In the genomic region with DNA sequence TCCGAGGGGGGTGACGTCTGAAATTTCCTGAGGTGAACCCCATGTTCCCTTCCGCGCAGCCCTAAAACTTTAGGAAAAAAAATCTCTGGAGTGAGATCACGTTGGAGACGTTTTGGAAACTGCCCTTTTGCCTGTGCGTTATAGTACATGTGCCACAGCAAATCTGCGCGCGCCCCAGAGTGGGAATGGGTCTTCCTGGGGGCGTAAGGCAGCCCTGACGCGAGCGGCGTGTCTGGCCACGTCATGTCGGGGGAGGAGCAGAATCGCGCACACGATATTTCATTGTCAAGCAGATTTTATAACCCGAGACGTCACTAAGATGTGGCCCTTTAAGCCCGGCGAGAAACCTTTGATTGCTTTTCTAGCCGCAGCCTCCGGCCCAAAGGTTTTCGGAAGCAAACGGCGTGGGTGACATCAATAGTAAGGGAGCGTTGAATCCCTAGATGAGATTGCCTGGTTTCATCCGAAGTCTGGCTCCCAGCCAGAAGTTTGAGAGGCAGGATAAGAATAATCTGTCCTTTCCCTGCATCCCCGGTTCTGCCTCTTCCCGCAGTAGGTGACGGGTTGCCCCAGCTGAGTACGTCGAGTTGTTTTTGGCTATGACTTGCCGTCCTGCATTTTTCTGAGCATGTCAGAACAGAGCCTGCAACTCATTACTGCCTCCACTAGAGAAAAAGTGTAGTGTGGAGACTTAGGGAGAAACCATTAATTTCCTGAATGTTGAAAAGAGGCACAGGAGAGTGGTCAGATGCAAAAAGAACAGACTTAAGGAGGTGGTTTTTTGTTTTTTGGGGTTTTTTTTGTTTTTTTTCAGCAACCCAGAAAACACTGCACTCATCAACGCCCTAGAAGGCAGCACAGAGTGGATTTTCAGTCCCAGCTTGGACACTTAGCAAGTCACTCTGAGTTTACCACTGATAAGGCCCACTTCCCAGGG, we compare ENCODE assay signal across 8 cellular contexts. TPM values are rescaled to one million over a fixed set of nuclear protein-coding genes. Genes with fewer than 3 reads are reported as not detected.
A peak's percentile ranks its signal among the peaks of the same experiment; 100 is the strongest.
DNase-seq lines count a peak whose midpoint lies in the region; ATAC-seq, FAIRE-seq and TF ChIP-seq lines count a peak whose summit lies in the region.

No MANE protein-coding gene starts in this region.

- peak; percentile 95 for DNase-seq in activated effector memory CD4-positive, alpha-beta T cell treated with anti-CD3 and anti-CD28 coated beads, Interleukin-2, amount 50 U/mL, for 16 hours
- DNase-seq in activated effector memory CD4-positive, alpha-beta T cell treated with Interleukin-2 at 50 U/mL for 16 hours: no peak
- DNase-seq in NCI-H2029 (lab: John Stamatoyannopoulos, UW) (peak; percentile 89), T-helper 9 cell (peak; percentile 89), K562 (ENCODE audit: extremely low read depth in 1 of 4, low spot score in 3 of 4) (peak; percentile 89 to 93 (median 90)), skeletal muscle cell (ENCODE audit: low read depth) (peak; percentile 92)

- no peaks in the 10 kb centered on the region for H3K9me1 ChIP-seq in K562 (ENCODE audit: control insufficient read depth, insufficient read depth, low read length)

- peak; percentile 17; the same call in 1 of the 2 replicates for TF ChIP-seq POLR2A in K562 (conservative IDR thresholded peaks at IDR 0.05)

- H3K79me2 ChIP-seq in K562 (ENCODE audit: control insufficient read depth, insufficient read depth, low read length): peaks cover 3% of the 10 kb centered on the region; the same call in 1 of the 3 replicates

- TF ChIP-seq RAD21 in K562 (CRISPR knock-in tag; conservative IDR thresholded peaks at IDR 0.05 in 1 of 2, IDR thresholded peaks at IDR 0.05 in 1 of 2): peak in 1 of 2 experiments; percentile 30; a peak in 2 of 4 replicates

- no peak for FAIRE-seq in K562 (lab: Jason Lieb, UNC)

- H3K27me3 ChIP-seq in K562 (ENCODE audit: control insufficient read depth in 2 of 2, insufficient read depth in 2 of 2, low read length in 2 of 2): no peaks in the 10 kb centered on the region

- POLR2A ChIA-PET in K562 (lab: Yijun Ruan, JAX): interaction anchor here (0.6 to 1.6 kb wide), 15 partner anchors 9 to 391 kb away, joined by 3 to 9 read pairs (median 3); partner anchors contain the start of gene LENEP

- peak overlapping the region; percentile 100 for H2AFZ ChIP-seq in K562 (ENCODE audit: low read depth, low read length)

- H3K9ac ChIP-seq in K562 (ENCODE audit: insufficient read depth in 1 of 2, low read depth in 2 of 2, low read length in 2 of 2): peak overlapping the region; percentile 97 to 99

- ATAC-seq in HG02981 (IDR thresholded peaks at IDR 0.05; ENCODE audit: unreplicated experiment): peak; percentile 54
- peak; percentile 83 for ATAC-seq in K562

- no peaks in the 10 kb centered on the region for H3K36me3 ChIP-seq in K562 (ENCODE audit: control insufficient read depth, insufficient read depth, low read length)

- H3K27ac ChIP-seq in K562 (ENCODE audit: extremely low read depth, low read depth, low read length): peak overlapping the region; percentile 100

- peak overlapping the region; percentile 53 for H3K4me3 ChIP-seq in K562
- peak overlapping the region; percentile 71 for H3K4me3 ChIP-seq in iPS-11a (ENCODE audit: low read depth, low read length)
- peak overlapping the region; percentile 82 for H3K4me3 ChIP-seq in skeletal muscle cell (ENCODE audit: low read depth, low read length)

- H3K9me3 ChIP-seq in K562 (replicated peaks; ENCODE audit: control insufficient read depth, insufficient read depth, low read depth, low read length): no peaks in the 10 kb centered on the region

- BruUV-seq in K562 (replicated peaks; lab: Mats Ljungman, UMichigan): TSS peak; percentile 98

- intact Hi-C loops in K562 (cut with micrococcal nuclease): loop anchor here (2.0 to 5.0 kb wide), 3 partner anchors 53 to 379 kb away; partner anchors contain the start of gene UBE2Q1

- H3K4me2 ChIP-seq in K562 (ENCODE audit: insufficient read depth, low read length): peak overlapping the region; percentile 98

- CTCF ChIA-PET in K562 (lab: Yijun Ruan, JAX; ENCODE audit: low intra/inter-chr PET ratio): interaction anchor here (0.6 kb wide), 1 partner anchor 70 kb away, joined by 4 read pairs; no protein-coding TSS in a partner anchor

- H4K20me1 ChIP-seq in K562 (replicated peaks; ENCODE audit: control insufficient read depth, insufficient read depth, low read length): no peaks in the 10 kb centered on the region

- TF ChIP-seq CTCF in K562 (IDR thresholded peaks at IDR 0.05 in 2 of 3, conservative IDR thresholded peaks at IDR 0.05 in 1 of 3; ENCODE audit: insufficient read depth in 2 of 3, low read depth in 1 of 3, low read length in 3 of 3): peak in 1 of 3 experiments; percentile 30; a peak in 2 of 6 replicates

- TF ChIP-seq EP300 in K562 (IDR thresholded peaks at IDR 0.05; ENCODE audit: low read length): no peak; the same call in none of the 2 replicates

- peaks cover 22 to 40% of the 10 kb centered on the region in 2 experiments; a peak in 4 of 5 replicates for H3K4me1 ChIP-seq in K562 (replicated peaks in 1 of 2; ENCODE audit: control insufficient read depth in 2 of 2, insufficient read depth in 2 of 2, low read length in 2 of 2)

- WGBS in K562 (ENCODE audit: insufficient coverage, low coverage, missing lambda C conversion rate): under 1% methylated on average over 38 of the region's 38 CpGs

- in situ Hi-C loops in K562 (cut with MboI): no loop called here

RNA-seq across cellular contexts. Expression of gene PMVK, which starts 0.8 kb away (rescaled TPM):
- 0.67 and 3.0 TPM in 2 replicates for total RNA-seq in K562 (2011; cell fraction: chromatin; rRNA removed; ENCODE audit: low replicate concordance)
- total RNA-seq in K562 (2011; cell fraction: nucleolus; rRNA removed): 3.2 and 5.5 TPM in 2 replicates
- 2.6 and 3.1 TPM in 2 replicates for total RNA-seq in K562 (2011; cell fraction: nucleoplasm; rRNA removed)
- 6.3 and 6.5 TPM in 2 replicates for total RNA-seq in K562 (2014; rRNA removed)
- total RNA-seq in K562 (2014; rRNA removed; fragmentation: Illumina TruSeq; extraction: Trizol): 4.7 and 6.0 TPM in 2 replicates
- 9.4 and 9.9 TPM in 2 replicates for total RNA-seq in K562 (2015; rRNA removed; fragmentation: Illumina TruSeq; extraction: Trizol)
- 11.8 and 14.1 TPM in 2 replicates for total RNA-seq in K562 (2021)
- 9.5 and 11.4 TPM in 2 replicates for polyA plus RNA-seq in K562 (2011; rRNA removed)
- 10.1 and 13.2 TPM in 2 replicates for polyA plus RNA-seq in K562 (2011; cell fraction: cytosol; rRNA removed)
- 3.5 and 5.5 TPM in 2 replicates for polyA plus RNA-seq in K562 (2011; cell fraction: nucleus; rRNA removed)
- polyA plus RNA-seq in K562 (2012): 23.3 and 24.8 TPM in 2 replicates
- polyA plus RNA-seq in K562 (2014; fragmentation: Illumina TruSeq; extraction: Trizol): 6.3 and 9.6 TPM in 2 replicates
- polyA plus RNA-seq in K562 (2014; fragmentation: Nextera tagmentation; extraction: Ambion mirVana): 1 to 10 TPM; 1.1 to 3.8 TPM
- 15.3 and 16.4 TPM in 2 replicates for polyA plus RNA-seq in K562 (2014; rRNA removed)
- 3.7 and 5.3 TPM in 2 replicates for polyA minus RNA-seq in K562 (2011; rRNA and poly(A)+ RNA removed)
- 5.9 and 6.6 TPM in 2 replicates for polyA minus RNA-seq in K562 (2011; cell fraction: cytosol; rRNA and poly(A)+ RNA removed)
- 1.5 and 1.7 TPM in 2 replicates for polyA minus RNA-seq in K562 (2011; cell fraction: nucleus; rRNA and poly(A)+ RNA removed)

RNA-seq across cellular contexts. Expression of gene PBXIP1, which starts 18.6 kb away (rescaled TPM):
- 10.0 and 21.8 TPM in 2 replicates for total RNA-seq in K562 (2011; cell fraction: chromatin; rRNA removed; ENCODE audit: low replicate concordance)
- 12.2 and 13.8 TPM in 2 replicates for total RNA-seq in K562 (2011; cell fraction: nucleolus; rRNA removed)
- total RNA-seq in K562 (2011; cell fraction: nucleoplasm; rRNA removed): 14.2 and 19.3 TPM in 2 replicates
- total RNA-seq in K562 (2014; rRNA removed) (8.2 and 10.2 TPM in 2 replicates), K562 (2014; rRNA removed; fragmentation: Illumina TruSeq; extraction: Trizol) (2.7 and 3.0 TPM in 2 replicates), K562 (2015; rRNA removed; fragmentation: Illumina TruSeq; extraction: Trizol) (4.9 and 5.1 TPM in 2 replicates), K562 (2021) (6.3 and 8.3 TPM in 2 replicates)
- polyA plus RNA-seq in K562 (2011; rRNA removed) (6.9 and 7.9 TPM in 2 replicates), K562 (2014; fragmentation: Illumina TruSeq; extraction: Trizol) (5.8 and 6.8 TPM in 2 replicates), K562 (2014; fragmentation: Nextera tagmentation; extraction: Ambion mirVana) (under 1 TPM; 0.13 to 0.22 TPM), K562 (2014; rRNA removed) (8.0 TPM in 2 replicates)
- polyA plus RNA-seq in K562 (2011; cell fraction: cytosol; rRNA removed): 7.4 and 8.1 TPM in 2 replicates
- 14.0 and 19.5 TPM in 2 replicates for polyA plus RNA-seq in K562 (2011; cell fraction: nucleus; rRNA removed)
- 8.3 and 23.2 TPM in 2 replicates for polyA plus RNA-seq in K562 (2012)
- polyA minus RNA-seq in K562 (2011; rRNA and poly(A)+ RNA removed): 3.3 and 4.3 TPM in 2 replicates
- 4.0 and 9.3 TPM in 2 replicates for polyA minus RNA-seq in K562 (2011; cell fraction: cytosol; rRNA and poly(A)+ RNA removed)
- polyA minus RNA-seq in K562 (2011; cell fraction: nucleus; rRNA and poly(A)+ RNA removed): 2.8 and 3.6 TPM in 2 replicates

RNA-seq across cellular contexts. Expression of gene PYGO2, which starts 24.3 kb away (rescaled TPM):
- 24.1 and 50.9 TPM in 2 replicates for total RNA-seq in K562 (2011; cell fraction: chromatin; rRNA removed; ENCODE audit: low replicate concordance)
- total RNA-seq in K562 (2011; cell fraction: nucleolus; rRNA removed): 40.4 and 41.1 TPM in 2 replicates
- total RNA-seq in K562 (2011; cell fraction: nucleoplasm; rRNA removed): 36.8 and 44.0 TPM in 2 replicates
- 18.2 and 28.9 TPM in 2 replicates for total RNA-seq in K562 (2014; rRNA removed)
- 15.2 and 15.8 TPM in 2 replicates for total RNA-seq in K562 (2014; rRNA removed; fragmentation: Illumina TruSeq; extraction: Trizol)
- total RNA-seq in K562 (2015; rRNA removed; fragmentation: Illumina TruSeq; extraction: Trizol): 17.7 and 18.1 TPM in 2 replicates
- total RNA-seq in K562 (2021): 36.2 and 36.7 TPM in 2 replicates
- polyA plus RNA-seq in K562 (2011; rRNA removed): 23.5 and 28.3 TPM in 2 replicates
- 26.2 and 37.5 TPM in 2 replicates for polyA plus RNA-seq in K562 (2011; cell fraction: cytosol; rRNA removed)
- 43.0 and 57.2 TPM in 2 replicates for polyA plus RNA-seq in K562 (2011; cell fraction: nucleus; rRNA removed)
- 25.4 and 27.4 TPM in 2 replicates for polyA plus RNA-seq in K562 (2012)
- polyA plus RNA-seq in K562 (2014; fragmentation: Illumina TruSeq; extraction: Trizol): 32.5 and 34.3 TPM in 2 replicates
- 1 to 10 TPM; 8.3 to 8.6 TPM for polyA plus RNA-seq in K562 (2014; fragmentation: Nextera tagmentation; extraction: Ambion mirVana)
- 24.6 and 28.1 TPM in 2 replicates for polyA plus RNA-seq in K562 (2014; rRNA removed)
- 14.7 and 16.1 TPM in 2 replicates for polyA minus RNA-seq in K562 (2011; rRNA and poly(A)+ RNA removed)
- polyA minus RNA-seq in K562 (2011; cell fraction: cytosol; rRNA and poly(A)+ RNA removed): 13.7 and 16.1 TPM in 2 replicates
- polyA minus RNA-seq in K562 (2011; cell fraction: nucleus; rRNA and poly(A)+ RNA removed): 13.5 and 15.3 TPM in 2 replicates

RNA-seq across cellular contexts. Expression of gene SHC1, which starts 33.2 kb away (rescaled TPM):
- 85.7 and 174 TPM in 2 replicates for total RNA-seq in K562 (2011; cell fraction: chromatin; rRNA removed; ENCODE audit: low replicate concordance)
- total RNA-seq in K562 (2011; cell fraction: nucleolus; rRNA removed): 69.6 and 76.4 TPM in 2 replicates
- 94.4 and 106 TPM in 2 replicates for total RNA-seq in K562 (2011; cell fraction: nucleoplasm; rRNA removed)
- total RNA-seq in K562 (2014; rRNA removed) (51.9 and 57.2 TPM in 2 replicates), K562 (2014; rRNA removed; fragmentation: Illumina TruSeq; extraction: Trizol) (34.1 and 35.4 TPM in 2 replicates), K562 (2015; rRNA removed; fragmentation: Illumina TruSeq; extraction: Trizol) (34.4 and 35.9 TPM in 2 replicates), K562 (2021) (66.4 and 68.4 TPM in 2 replicates)
- polyA plus RNA-seq in K562 (2011; rRNA removed) (64.8 and 81.2 TPM in 2 replicates), K562 (2014; fragmentation: Illumina TruSeq; extraction: Trizol) (93.7 and 113 TPM in 2 replicates), K562 (2014; fragmentation: Nextera tagmentation; extraction: Ambion mirVana) (1 to 10 TPM; 4.1 to 5.4 TPM), K562 (2014; rRNA removed) (57.7 and 58.0 TPM in 2 replicates)
- 63.5 and 90.8 TPM in 2 replicates for polyA plus RNA-seq in K562 (2011; cell fraction: cytosol; rRNA removed)
- polyA plus RNA-seq in K562 (2011; cell fraction: nucleus; rRNA removed): 143 and 200 TPM in 2 replicates
- 57.8 and 71.5 TPM in 2 replicates for polyA plus RNA-seq in K562 (2012)
- polyA minus RNA-seq in K562 (2011; rRNA and poly(A)+ RNA removed): 45.0 and 49.1 TPM in 2 replicates
- polyA minus RNA-seq in K562 (2011; cell fraction: cytosol; rRNA and poly(A)+ RNA removed): 30.6 and 37.4 TPM in 2 replicates
- 22.3 and 27.7 TPM in 2 replicates for polyA minus RNA-seq in K562 (2011; cell fraction: nucleus; rRNA and poly(A)+ RNA removed)

RNA-seq across cellular contexts. Expression of gene CKS1B, which starts 37.2 kb away (rescaled TPM):
- total RNA-seq in K562 (2011; cell fraction: chromatin; rRNA removed; ENCODE audit: low replicate concordance): 61.9 and 74.9 TPM in 2 replicates
- total RNA-seq in K562 (2011; cell fraction: nucleolus; rRNA removed): 70.0 and 71.3 TPM in 2 replicates
- 120 and 182 TPM in 2 replicates for total RNA-seq in K562 (2011; cell fraction: nucleoplasm; rRNA removed)
- total RNA-seq in K562 (2014; rRNA removed) (215 and 262 TPM in 2 replicates), K562 (2014; rRNA removed; fragmentation: Illumina TruSeq; extraction: Trizol) (364 and 410 TPM in 2 replicates), K562 (2015; rRNA removed; fragmentation: Illumina TruSeq; extraction: Trizol) (269 and 292 TPM in 2 replicates), K562 (2021) (256 and 270 TPM in 2 replicates)
- polyA plus RNA-seq in K562 (2011; rRNA removed) (754 and 835 TPM in 2 replicates), K562 (2014; fragmentation: Illumina TruSeq; extraction: Trizol) (611 and 624 TPM in 2 replicates), K562 (2014; fragmentation: Nextera tagmentation; extraction: Ambion mirVana) (1,000 to 10,000 TPM; 1,039 to 1,103 TPM), K562 (2014; rRNA removed) (460 and 477 TPM in 2 replicates)
- 831 and 1,136 TPM in 2 replicates for polyA plus RNA-seq in K562 (2011; cell fraction: cytosol; rRNA removed)
- polyA plus RNA-seq in K562 (2011; cell fraction: nucleus; rRNA removed): 223 and 387 TPM in 2 replicates
- polyA plus RNA-seq in K562 (2012): 544 and 581 TPM in 2 replicates
- polyA minus RNA-seq in K562 (2011; rRNA and poly(A)+ RNA removed): 383 and 393 TPM in 2 replicates
- 80.9 and 85.6 TPM in 2 replicates for polyA minus RNA-seq in K562 (2011; cell fraction: cytosol; rRNA and poly(A)+ RNA removed)
- polyA minus RNA-seq in K562 (2011; cell fraction: nucleus; rRNA and poly(A)+ RNA removed): 24.2 and 63.2 TPM in 2 replicates
